8 cellular contexts compared by ENCODE assay signal in genomic region chr2:176001903-176002683, GRCh38. TPM values are rescaled to one million over a fixed set of nuclear protein-coding genes. Genes with fewer than 3 reads are reported as not detected.
A peak's percentile ranks its signal among the peaks of the same experiment; 100 is the strongest.
DNase-seq lines count a peak whose midpoint lies in the region; TF ChIP-seq lines count a peak whose summit lies in the region.

TSS of gene LNPK (minus strand) at chr2:176002267. CDS start at chr2:175995584, 6,683 bp downstream.

- no peak for TF ChIP-seq CTCF in GM20000 (IDR thresholded peaks at IDR 0.05; ENCODE audit: extremely low read depth, missing control alignments)

- WGBS in mesenchymal stem cell: 2% methylated on average over 46 of the region's 57 CpGs

- peak within 1 kb of the TSS; percentile 95 for H4K8ac ChIP-seq in mesenchymal stem cell (ENCODE audit: low read length)

- H3K79me1 ChIP-seq in mesenchymal stem cell (replicated peaks; ENCODE audit: low read length, poor library complexity, severe bottlenecking): peaks cover 15% of the 10 kb centered on the region

- POLR2A ChIA-PET in activated CD8-positive, alpha-beta memory T cell treated with anti-CD3 and anti-CD28 coated beads for 36 hours (lab: Charles Lee): no interaction called here

- peak within 1 kb of the TSS; percentile 92 for H2AFZ ChIP-seq in mesenchymal stem cell (ENCODE audit: low read depth, low read length)

- H3K9ac ChIP-seq in mesenchymal stem cell (ENCODE audit: low read length): peak within 1 kb of the TSS; percentile 89

- peak within 1 kb of the TSS; percentile 4 for H2BK5ac ChIP-seq in mesenchymal stem cell (ENCODE audit: low read depth, low read length, poor library complexity, severe bottlenecking)

- DNase-seq in CMK (ENCODE audit: low read depth) (peak; percentile 64), GM20000 (ENCODE audit: low spot score) (peak; percentile 94), HT-29 (ENCODE audit: low spot score) (peak; percentile 92), NOMO-1 (lab: John Stamatoyannopoulos, UW; ENCODE audit: unreplicated experiment in 2 of 2) (peak; percentile 91 to 93), mesenchymal stem cell (peak; percentile 91)
- peak; percentile 86 to 90 (median 89) for DNase-seq in effector memory CD4-positive, alpha-beta T cell
- DNase-seq in stimulated activated CD8-positive, alpha-beta memory T cell treated with anti-CD3 and anti-CD28 coated beads, Interleukin-12 subunit alpha, Interleukin-12 subunit beta, amount 100 ng/mL, for 4 hours (ENCODE audit: low read depth): peak; percentile 80

- H3K4me3 ChIP-seq in effector memory CD4-positive, alpha-beta T cell (ENCODE audit: insufficient read depth, low read depth, low read length, poor library complexity, severe bottlenecking): peak within 1 kb of the TSS; percentile 82
- H3K4me3 ChIP-seq in mesenchymal stem cell (ENCODE audit: insufficient read depth in 1 of 2, low read depth in 1 of 2, low read length in 2 of 2): peak within 1 kb of the TSS; percentile 83 to 86

- H3K9me3 ChIP-seq in effector memory CD4-positive, alpha-beta T cell (ENCODE audit: control insufficient read depth, low read length): no peaks in the 10 kb centered on the region
- H3K9me3 ChIP-seq in mesenchymal stem cell (ENCODE audit: control insufficient read depth, low read length): no peaks in the 10 kb centered on the region

- H2BK120ac ChIP-seq in mesenchymal stem cell (ENCODE audit: low read depth, low read length): peak within 1 kb of the TSS; percentile 80

- H3K27ac ChIP-seq in effector memory CD4-positive, alpha-beta T cell (ENCODE audit: insufficient read depth, low read length, poor library complexity, severe bottlenecking): peak within 1 kb of the TSS; percentile 67
- H3K27ac ChIP-seq in mesenchymal stem cell (ENCODE audit: low read length, poor library complexity, severe bottlenecking): peak within 1 kb of the TSS; percentile 66

- H3K27me3 ChIP-seq in effector memory CD4-positive, alpha-beta T cell (replicated peaks; ENCODE audit: control insufficient read depth, insufficient read depth, low read length, poor library complexity, severe bottlenecking): no peaks in the 10 kb centered on the region
- no peaks in the 10 kb centered on the region for H3K27me3 ChIP-seq in mesenchymal stem cell (ENCODE audit: control insufficient read depth in 1 of 2, insufficient read depth in 1 of 2, low read length in 2 of 2)

- peak within 1 kb of the TSS; percentile 82 for H4K91ac ChIP-seq in mesenchymal stem cell (ENCODE audit: low read length)

- H3K4me1 ChIP-seq in effector memory CD4-positive, alpha-beta T cell (ENCODE audit: control insufficient read depth, insufficient read depth, low read length, poor library complexity, severe bottlenecking): peaks cover 6% of the 10 kb centered on the region
- H3K4me1 ChIP-seq in mesenchymal stem cell (ENCODE audit: control insufficient read depth, insufficient read depth, low read depth, low read length): peaks cover 3% of the 10 kb centered on the region

- CTCF ChIA-PET in activated CD8-positive, alpha-beta memory T cell treated with anti-CD3 and anti-CD28 coated beads for 36 hours (lab: Charles Lee): no interaction called here

- peak within 1 kb of the TSS; percentile 98 for H3K4me2 ChIP-seq in mesenchymal stem cell (ENCODE audit: low read length, poor library complexity, severe bottlenecking)

- H3K23ac ChIP-seq in mesenchymal stem cell (ENCODE audit: low read length in 2 of 2): peak within 1 kb of the TSS in 1 of 2 experiments; percentile 93

- H3K36me3 ChIP-seq in effector memory CD4-positive, alpha-beta T cell (ENCODE audit: control insufficient read depth, insufficient read depth, low read length): no peaks in the 10 kb centered on the region
- no peaks in the 10 kb centered on the region for H3K36me3 ChIP-seq in mesenchymal stem cell (ENCODE audit: control insufficient read depth in 1 of 2, insufficient read depth in 2 of 2, low read depth in 1 of 2, low read length in 2 of 2)

- peak within 1 kb of the TSS in 1 of 2 experiments; percentile 54 for H2BK12ac ChIP-seq in mesenchymal stem cell (ENCODE audit: low read length in 2 of 2)

- peak within 1 kb of the TSS; percentile 72 to 80 for H3K18ac ChIP-seq in mesenchymal stem cell (ENCODE audit: low read depth in 1 of 2, low read length in 2 of 2)

- no peak within 1 kb of the TSS for H2AK5ac ChIP-seq in mesenchymal stem cell (ENCODE audit: low read length, severe bottlenecking)

- peak within 1 kb of the TSS; percentile 6 for H2BK15ac ChIP-seq in mesenchymal stem cell (ENCODE audit: low read depth, poor library complexity, severe bottlenecking)

- H3K4ac ChIP-seq in mesenchymal stem cell (ENCODE audit: low read depth in 1 of 2, low read length in 2 of 2): peak within 1 kb of the TSS; percentile 47 to 88

- peak within 1 kb of the TSS; percentile 9 to 46 for H3K14ac ChIP-seq in mesenchymal stem cell (ENCODE audit: low read length in 2 of 2)

RNA-seq across cellular contexts. Expression of gene LNPK, which starts in this region (rescaled TPM):
- 8.9 and 14.6 TPM in 2 replicates for total RNA-seq in HT-29 (2014; rRNA removed; shearing (Covaris generic))
- total RNA-seq in activated CD8-positive, alpha-beta memory T cell treated with anti-CD3 and anti-CD28 coated beads for 36 hours: 10 to 100 TPM; 38.3 to 42.9 TPM
- polyA plus RNA-seq in mesenchymal stem cell (2013, experiment 1 of 2): 18.6 TPM
- polyA plus RNA-seq in mesenchymal stem cell (2013, experiment 2 of 2): 19.2 TPM

Comparison
In these comparisons a context has a peak if more than half of its experiments do, and no peak if none do; other contexts are left out.
1. Peak in every context shown above with its lines: DNase-seq, H3K4me3 ChIP-seq and H3K27ac ChIP-seq.